ENCODE assay signal across 1 cellular context in genomic region chr2:105732955-105733607, GRCh38.
TF ChIP-seq lines count a peak whose summit lies in the region.

No MANE protein-coding gene starts in this region.

TF ChIP-seq in GM12878, 131 proteins besides CTCF, POLR2A, EP300 and RAD21:
- TF ChIP-seq ETV6 (conservative IDR thresholded peaks at IDR 0.05 in 1 of 2, IDR thresholded peaks at IDR 0.05 in 1 of 2; ENCODE audit: borderline replicate concordance in 1 of 2, low read depth in 1 of 2) (no peak), SPI1 (IDR thresholded peaks at IDR 0.05; ENCODE audit: borderline replicate concordance, insufficient read depth, low read depth, low read length) (peak; percentile 39; the same call in 1 of the 2 replicates), MXI1 (IDR thresholded peaks at IDR 0.05; ENCODE audit: low read depth, low read length) (no peak)
